In genomic region chr16:1361685-1362360, GRCh38 we compare ENCODE assay signal across 14 cellular contexts.
"Had no signal": no experiment of that assay in that cellular context is flagged by ENCODE, and none has a peak within 500 bp of the region (broad histone marks: within the 10 kb centered on the region; RNA-seq: fewer than 3 reads in every experiment).

No MANE protein-coding gene starts in this region.

- H3K27ac ChIP-seq: breast epithelium, esophagus muscularis mucosa, left ventricle myocardium inferior, ovary had no signal

- H3K4me3 ChIP-seq: breast epithelium, dorsolateral prefrontal cortex, esophagus muscularis mucosa, left ventricle myocardium inferior, ovary had no signal

- H3K9me3 ChIP-seq: breast epithelium, esophagus muscularis mucosa, left ventricle myocardium inferior, ovary had no signal

- DNase-seq: activated effector memory CD4-positive, alpha-beta T cell treated with anti-CD3 and anti-CD28 coated beads, Interleukin-2, amount 50 U/mL, for 16 hours; activated naive CD8-positive, alpha-beta T cell treated with anti-CD3 and anti-CD28 coated beads for 36 hours; activated T-cell treated with anti-CD3 and anti-CD28 coated beads, Interleukin-2, amount 50 U/mL, for 24 hours; anterior cingulate cortex; dorsolateral prefrontal cortex; foreskin fibroblast; islet precursor cell; left ventricle myocardium inferior; mesendoderm; ovary; T-helper 2 cell had no signal

- FAIRE-seq: endometrium had no signal

- H3K36me3 ChIP-seq: ovary had no signal

- H3K4me1 ChIP-seq: breast epithelium, left ventricle myocardium inferior had no signal
